ENCODE assay signal across 18 cellular contexts in genomic region chr3:81770710-81771109, GRCh38. TPM values are rescaled to one million over a fixed set of nuclear protein-coding genes. Genes with fewer than 3 reads are reported as not detected.
DNase-seq lines count a peak whose midpoint lies in the region; ATAC-seq, FAIRE-seq and TF ChIP-seq lines count a peak whose summit lies in the region.
"Had no signal": no experiment of that assay in that cellular context is flagged by ENCODE, and none has a peak within 500 bp of the region (broad histone marks: within the 10 kb centered on the region; RNA-seq: fewer than 3 reads in every experiment).

No MANE protein-coding gene starts in this region.

- WGBS in stomach, 5 donors: 86 to 93% (median 91%) methylated on average over 3 of the region's 3 CpGs

- H3K36me3 ChIP-seq in stomach: no peaks in the 10 kb centered on the region
- H3K36me3 ChIP-seq: HAP-1 had no signal

- peak overlapping the region; percentile 55 for H3K27ac Mint-ChIP-seq in WTC11
- no peak overlapping the region for H3K27ac Mint-ChIP-seq in activated naive CD8-positive, alpha-beta T cell treated with anti-CD3 and anti-CD28 coated beads, Interleukin-2, amount 50 U/mL, for 24 hours
- H3K27ac Mint-ChIP-seq: CD4-positive, alpha-beta memory T cell; HFFc6 had no signal

- intact Hi-C loops in stomach (cut with DNase I; ENCODE audit: low total_unique reads): no loop called here

- H3K27ac ChIP-seq in stomach: no peak overlapping the region
- H3K27ac ChIP-seq: GM23248 had no signal

- TF ChIP-seq CTCF in WTC11 (IDR thresholded peaks at IDR 0.05) (no peak), stomach (IDR thresholded peaks at IDR 0.05) (no peak)

- H3K9me3 ChIP-seq in stomach: no peaks in the 10 kb centered on the region
- H3K9me3 ChIP-seq: HAP-1 had no signal

- ATAC-seq in GM18868 (IDR thresholded peaks at IDR 0.05; ENCODE audit: unreplicated experiment) (peak; percentile 69), WTC11 (peak; percentile 22; the same call in 1 of the 2 replicates), HG03139 (IDR thresholded peaks at IDR 0.05; ENCODE audit: unreplicated experiment) (no peak)
- ATAC-seq in activated naive CD8-positive, alpha-beta T cell treated with anti-CD3 and anti-CD28 coated beads, Interleukin-2, amount 50 U/mL, for 24 hours: no peak

- H3K4me3 ChIP-seq in stomach: no peak overlapping the region
- H3K4me3 ChIP-seq: GM23248, HAP-1 had no signal

- peaks cover 13% of the 10 kb centered on the region for H3K4me1 Mint-ChIP-seq in WTC11
- H3K4me1 Mint-ChIP-seq in activated naive CD8-positive, alpha-beta T cell treated with anti-CD3 and anti-CD28 coated beads, Interleukin-2, amount 50 U/mL, for 24 hours: no peaks in the 10 kb centered on the region
- H3K4me1 Mint-ChIP-seq: CD4-positive, alpha-beta memory T cell had no signal

- CTCF ChIA-PET in WTC11 (lab: Charles Lee): no interaction called here

- H3K27me3 ChIP-seq in stomach: no peaks in the 10 kb centered on the region

- peaks cover 4% of the 10 kb centered on the region for H3K36me3 Mint-ChIP-seq in WTC11
- H3K36me3 Mint-ChIP-seq in activated naive CD8-positive, alpha-beta T cell treated with anti-CD3 and anti-CD28 coated beads, Interleukin-2, amount 50 U/mL, for 24 hours (ENCODE audit: low read depth): no peaks in the 10 kb centered on the region
- H3K36me3 Mint-ChIP-seq: CD4-positive, alpha-beta memory T cell had no signal

- H3K4me1 ChIP-seq in stomach: no peaks in the 10 kb centered on the region
- H3K4me1 ChIP-seq: HAP-1 had no signal

- no peak overlapping the region for H3K4me3 Mint-ChIP-seq in WTC11
- no peak overlapping the region for H3K4me3 Mint-ChIP-seq in activated naive CD8-positive, alpha-beta T cell treated with anti-CD3 and anti-CD28 coated beads, Interleukin-2, amount 50 U/mL, for 24 hours
- H3K4me3 Mint-ChIP-seq: CD4-positive, alpha-beta memory T cell; HFFc6 had no signal

- no peaks in the 10 kb centered on the region for H3K27me3 Mint-ChIP-seq in WTC11 (ENCODE audit: low read depth)
- H3K27me3 Mint-ChIP-seq in activated naive CD8-positive, alpha-beta T cell treated with anti-CD3 and anti-CD28 coated beads, Interleukin-2, amount 50 U/mL, for 24 hours: peaks cover 10% of the 10 kb centered on the region

- H3K9me3 Mint-ChIP-seq in WTC11: peaks cover 16% of the 10 kb centered on the region
- no peaks in the 10 kb centered on the region for H3K9me3 Mint-ChIP-seq in activated naive CD8-positive, alpha-beta T cell treated with anti-CD3 and anti-CD28 coated beads, Interleukin-2, amount 50 U/mL, for 24 hours
- H3K9me3 Mint-ChIP-seq: CD4-positive, alpha-beta memory T cell; HFFc6 had no signal

- no peak for TF ChIP-seq EP300 in stomach (IDR thresholded peaks at IDR 0.05)

- DNase-seq in H54 (ENCODE audit: insufficient read length, low spot score) (no peak), WTC11 (ENCODE audit: low spot score) (no peak), stomach (no peak)
- DNase-seq in activated naive CD8-positive, alpha-beta T cell treated with anti-CD3 and anti-CD28 coated beads, Interleukin-2, amount 50 U/mL, for 24 hours: no peak
- DNase-seq: C1 segment of cervical spinal cord; Calu3; CD4-positive, alpha-beta memory T cell; COR-L47; DMS53; DMS79 treated with DMSO at 0.1 percent for 48 hours; GF-D8; GM23248; HFFc6 had no signal

- TF ChIP-seq POLR2A in H54 (IDR thresholded peaks at IDR 0.05; ENCODE audit: low read depth, low read length) (no peak), stomach (IDR thresholded peaks at IDR 0.05) (no peak)

- peak; percentile 27 for FAIRE-seq in H54 (lab: Jason Lieb, UNC)
- FAIRE-seq: GM12891, GM19239 had no signal

- POLR2A ChIA-PET in WTC11 (lab: Charles Lee): no interaction called here

TF ChIP-seq in WTC11, 78 proteins besides CTCF, POLR2A, EP300 and RAD21:
- no peak for TF ChIP-seq FOXJ3 (CRISPR knock-in tag; IDR thresholded peaks at IDR 0.05; ENCODE audit: borderline replicate concordance)
- no peak for TF ChIP-seq USF1 (CRISPR knock-in tag; IDR thresholded peaks at IDR 0.05)

RNA-seq across cellular contexts. Expression of gene GBE1, which starts 9.3 kb away (rescaled TPM):
- 9.2 to 11.9 TPM (median 11.5 TPM) in 3 replicates for total RNA-seq in WTC11 (2021)
- 10 to 100 TPM in 3 of 5 donors, 1 to 10 TPM in 2; 8.2 to 57.1 (median 11.2) TPM for total RNA-seq in stomach
- polyA plus RNA-seq in stomach: 10 to 100 TPM; 11.2 to 13.9 (median 11.9) TPM

Comparison
In these comparisons a context has a peak if more than half of its experiments do, and no peak if none do; other contexts are left out.
1. ATAC-seq: peak in GM18868 (single experiment) and WTC11 (single experiment); none in activated naive CD8-positive, alpha-beta T cell treated with anti-CD3 and anti-CD28 coated beads, Interleukin-2, amount 50 U/mL, for 24 hours (single experiment) and HG03139 (single experiment).